ENCODE assay signal across 9 cellular contexts in the genomic region with DNA sequence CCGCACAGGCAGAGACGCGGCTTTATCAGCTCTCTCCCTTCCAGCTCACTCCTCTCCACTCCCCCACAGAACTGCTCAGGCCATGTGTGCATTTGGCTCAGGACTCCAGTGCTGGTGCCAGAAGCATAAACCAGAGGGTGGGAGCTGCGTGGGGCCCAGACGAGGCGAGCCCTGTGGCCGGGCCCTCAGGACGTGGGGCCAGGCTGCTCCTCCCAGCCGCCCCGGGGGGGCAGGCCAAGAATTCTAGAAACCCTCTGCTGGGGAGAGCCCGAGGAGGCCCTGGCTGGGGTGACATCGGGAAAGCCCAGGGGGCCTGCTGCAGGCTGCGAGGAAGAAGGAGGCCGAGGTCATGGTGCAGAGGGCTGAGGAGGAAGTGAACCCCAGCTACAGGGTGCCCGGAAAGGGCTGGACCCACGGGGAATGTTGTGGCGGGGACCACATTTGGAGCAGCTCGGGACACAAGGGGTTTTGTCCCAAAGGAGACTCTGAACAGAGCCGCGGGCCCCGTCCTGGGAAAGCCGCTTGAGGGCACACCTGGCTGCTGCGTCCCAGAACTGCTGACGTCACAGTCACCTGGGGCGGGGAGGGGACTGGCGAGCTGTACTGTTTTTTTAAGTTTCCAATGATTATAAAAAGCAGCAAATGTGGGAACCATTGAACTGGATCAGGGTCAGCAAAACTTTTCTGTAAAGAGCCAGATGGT.
DNase-seq lines count a peak whose midpoint lies in the region; ATAC-seq and TF ChIP-seq lines count a peak whose summit lies in the region.
"Had no signal": no experiment of that assay in that cellular context is flagged by ENCODE, and none has a peak within 500 bp of the region (broad histone marks: within the 10 kb centered on the region; RNA-seq: fewer than 3 reads in every experiment).

No MANE protein-coding gene starts in this region.

- no peaks in the 10 kb centered on the region for H3K79me2 ChIP-seq in mammary epithelial cell (ENCODE audit: insufficient read depth, low read length)

- DNase-seq in G401 (ENCODE audit: low spot score), result peak; percentile 85
- DNase-seq in mammary epithelial cell, result no peak
- peak; percentile 15 for DNase-seq in inferior parietal cortex (ENCODE audit: extremely low spot score)
- DNase-seq in gastrocnemius medialis, result peak; percentile 10 to 33
- no peak for DNase-seq in SHP77 treated with DMSO at 0.1 percent for 48 hours (lab: John Stamatoyannopoulos, UW)
- no peak for DNase-seq in Calu3
- DNase-seq in NOMO-1 treated with dmso at 0.1 percent for 144 hours (lab: John Stamatoyannopoulos, UW; ENCODE audit: unreplicated experiment), result no peak
- DNase-seq: small intestine had no signal

- no peaks in the 10 kb centered on the region for H4K20me1 ChIP-seq in mammary epithelial cell (ENCODE audit: insufficient read depth, low read length)

- intact Hi-C loops in mammary epithelial cell (cut with micrococcal nuclease) (no loop called here), gastrocnemius medialis (cut with DNase I; ENCODE audit: low total_unique reads) (loop anchor here (1.0 kb wide), 1 partner anchor 90 kb away; no protein-coding TSS in a partner anchor), Calu3 (cut with micrococcal nuclease; ENCODE audit: unreplicated experiment) (no loop called here)

- in situ Hi-C loops in G401 (cut with HindIII; ENCODE audit: low sequenced_read_pairs) (no loop called here), mammary epithelial cell (cut with MboI; ENCODE audit: low sequenced_read_pairs in 2 of 2) (no loop called here), gastrocnemius medialis (cut with MboI; ENCODE audit: low sequenced_read_pairs in 4 of 4) (no loop called here)

- no peaks in the 10 kb centered on the region for H3K9me3 ChIP-seq in mammary epithelial cell (replicated peaks; ENCODE audit: insufficient read depth, low read length)
- no peaks in the 10 kb centered on the region for H3K9me3 ChIP-seq in gastrocnemius medialis

- H3K4me1 ChIP-seq in mammary epithelial cell (ENCODE audit: insufficient read depth, low read length) (peaks cover 18% of the 10 kb centered on the region), gastrocnemius medialis (peaks cover 14 to 20% of the 10 kb centered on the region in 2 donors)

- peak in 1 of 2 donors; percentile 32 for ATAC-seq in gastrocnemius medialis
- ATAC-seq in GM18858 (IDR thresholded peaks at IDR 0.05; ENCODE audit: unreplicated experiment), result no peak

- BruUV-seq in mammary epithelial cell (replicated peaks; lab: Mats Ljungman, UMichigan) (no TSS peak), Calu3 (replicated peaks; lab: Mats Ljungman, UMichigan) (no TSS peak)

- H3K4me3 ChIP-seq in mammary epithelial cell (replicated peaks in 1 of 3; ENCODE audit: insufficient read depth in 1 of 3, low read depth in 2 of 3, low read length in 3 of 3) (no peak overlapping the region), gastrocnemius medialis (peak overlapping the region in 2 of 4 donors; percentile 24 to 37)

- 49% methylated on average over 4 of the region's 26 CpGs for WGBS in mammary epithelial cell (ENCODE audit: low coverage, missing lambda C conversion rate)

- no peak for TF ChIP-seq POLR2A in gastrocnemius medialis (IDR thresholded peaks at IDR 0.05)

- H3K27ac Mint-ChIP-seq in Calu3 (ENCODE audit: unreplicated experiment), result no peak overlapping the region

- no peak overlapping the region for H3K9ac ChIP-seq in mammary epithelial cell (ENCODE audit: insufficient read depth, low read length)

- H3K27me3 Mint-ChIP-seq in Calu3 (ENCODE audit: unreplicated experiment), result no peaks in the 10 kb centered on the region

- H3K4me3 Mint-ChIP-seq in Calu3 (ENCODE audit: low read depth, unreplicated experiment), result no peak overlapping the region

- no peaks in the 10 kb centered on the region for H3K4me1 Mint-ChIP-seq in Calu3 (ENCODE audit: low read depth, unreplicated experiment)

- TF ChIP-seq CTCF in mammary epithelial cell (conservative IDR thresholded peaks at IDR 0.05 in 1 of 2, IDR thresholded peaks at IDR 0.05 in 1 of 2; ENCODE audit: extremely low read depth in 1 of 2, insufficient read depth in 1 of 2, low read depth in 1 of 2, low read length in 2 of 2), result no peak
- no peak for TF ChIP-seq CTCF in gastrocnemius medialis (IDR thresholded peaks at IDR 0.05 in 4 of 5, conservative IDR thresholded peaks at IDR 0.05 in 1 of 5)
- TF ChIP-seq CTCF in Calu3 (IDR thresholded peaks at IDR 0.05; ENCODE audit: unreplicated experiment), result no peak

- H3K27me3 ChIP-seq in mammary epithelial cell (ENCODE audit: insufficient read depth, low read length) (no peaks in the 10 kb centered on the region), gastrocnemius medialis (no peaks in the 10 kb centered on the region)

- H2AFZ ChIP-seq in mammary epithelial cell (ENCODE audit: low read depth, low read length), result peak overlapping the region; percentile 91

- no peaks in the 10 kb centered on the region for H3K9me3 Mint-ChIP-seq in Calu3 (ENCODE audit: low read depth, unreplicated experiment)

- H3K27ac ChIP-seq in mammary epithelial cell (ENCODE audit: insufficient read depth, low read depth, low read length), result no peak overlapping the region
- H3K27ac ChIP-seq in gastrocnemius medialis, result peak overlapping the region; percentile 53 to 67 (median 59)

- dilution Hi-C loops in mammary epithelial cell (cut with HindIII; ENCODE audit: low sequenced_read_pairs), result no loop called here

- CTCF ChIA-PET in mammary epithelial cell (lab: Charles Lee; ENCODE audit: low non-redundant PET) (no interaction called here), Calu3 (lab: Charles Lee) (no interaction called here)

- H3K36me3 Mint-ChIP-seq in Calu3 (ENCODE audit: insufficient read depth, unreplicated experiment), result no peaks in the 10 kb centered on the region

- H3K4me2 ChIP-seq in mammary epithelial cell (ENCODE audit: insufficient read depth, low read depth, low read length), result peak overlapping the region; percentile 22

- H3K36me3 ChIP-seq in mammary epithelial cell (ENCODE audit: insufficient read depth, low read length) (no peaks in the 10 kb centered on the region), gastrocnemius medialis (no peaks in the 10 kb centered on the region)

Comparison
In these comparisons a context has a peak if more than half of its experiments do, and no peak if none do; other contexts are left out.
1. DNase-seq: peak in G401 (single experiment), inferior parietal cortex (single experiment) and gastrocnemius medialis (2 of 2); none in mammary epithelial cell (single experiment), SHP77 treated with DMSO at 0.1 percent for 48 hours (single experiment), Calu3 (single experiment) and NOMO-1 treated with dmso at 0.1 percent for 144 hours (single experiment).